In the genomic region with DNA sequence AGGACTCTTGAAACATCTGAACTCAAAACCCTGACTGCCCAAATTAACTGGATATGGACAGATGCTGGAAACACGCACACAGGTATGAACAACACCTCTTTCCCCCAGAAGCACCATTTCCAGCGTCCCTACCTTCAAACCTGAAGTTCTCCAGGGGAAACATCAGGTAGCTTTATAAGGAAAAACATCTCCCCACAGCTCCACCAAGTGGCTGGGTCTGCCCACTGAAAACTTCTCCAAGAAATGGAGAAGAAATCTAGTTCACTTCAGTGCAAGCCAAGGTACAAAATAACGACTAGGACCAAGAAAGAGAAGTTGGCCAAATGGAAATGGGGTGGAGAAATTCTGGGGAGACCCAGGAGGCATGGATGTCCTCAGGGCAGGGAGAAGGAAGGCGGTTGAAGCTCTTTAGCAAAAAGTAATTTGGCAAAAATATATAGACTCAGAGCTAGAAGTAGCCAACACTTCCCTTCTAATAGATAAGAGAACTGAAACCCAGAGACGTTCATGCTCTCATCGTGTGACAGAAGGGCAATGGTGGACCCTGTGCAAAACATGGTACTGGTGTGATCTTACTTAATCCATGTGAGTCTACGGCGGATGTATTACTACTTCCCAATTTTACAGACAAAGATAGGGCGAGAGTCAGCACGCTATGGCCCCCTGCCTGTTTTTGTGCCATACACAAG, we compare ENCODE assay signal across 1 cellular context.
TF ChIP-seq lines count a peak whose summit lies in the region.

No MANE protein-coding gene starts in this region.

TF ChIP-seq in HEK293, 187 proteins besides CTCF, POLR2A, EP300 and RAD21 (continued from another document):
- TF ChIP-seq, protein P1, sequence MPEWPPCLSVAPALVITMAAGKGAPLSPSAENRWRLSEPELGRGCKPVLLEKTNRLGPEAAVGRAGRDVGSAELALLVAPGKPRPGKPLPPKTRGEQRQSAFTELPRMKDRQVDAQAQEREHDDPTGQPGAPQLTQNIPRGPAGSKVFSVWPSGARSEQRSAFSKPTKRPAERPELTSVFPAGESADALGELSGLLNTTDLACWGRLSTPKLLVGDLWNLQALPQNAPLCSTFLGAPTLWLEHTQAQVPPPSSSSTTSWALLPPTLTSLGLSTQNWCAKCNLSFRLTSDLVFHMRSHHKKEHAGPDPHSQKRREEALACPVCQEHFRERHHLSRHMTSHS (tag by site-specific recombination; IDR thresholded peaks at IDR 0.05): no peak
- TF ChIP-seq, protein P2, sequence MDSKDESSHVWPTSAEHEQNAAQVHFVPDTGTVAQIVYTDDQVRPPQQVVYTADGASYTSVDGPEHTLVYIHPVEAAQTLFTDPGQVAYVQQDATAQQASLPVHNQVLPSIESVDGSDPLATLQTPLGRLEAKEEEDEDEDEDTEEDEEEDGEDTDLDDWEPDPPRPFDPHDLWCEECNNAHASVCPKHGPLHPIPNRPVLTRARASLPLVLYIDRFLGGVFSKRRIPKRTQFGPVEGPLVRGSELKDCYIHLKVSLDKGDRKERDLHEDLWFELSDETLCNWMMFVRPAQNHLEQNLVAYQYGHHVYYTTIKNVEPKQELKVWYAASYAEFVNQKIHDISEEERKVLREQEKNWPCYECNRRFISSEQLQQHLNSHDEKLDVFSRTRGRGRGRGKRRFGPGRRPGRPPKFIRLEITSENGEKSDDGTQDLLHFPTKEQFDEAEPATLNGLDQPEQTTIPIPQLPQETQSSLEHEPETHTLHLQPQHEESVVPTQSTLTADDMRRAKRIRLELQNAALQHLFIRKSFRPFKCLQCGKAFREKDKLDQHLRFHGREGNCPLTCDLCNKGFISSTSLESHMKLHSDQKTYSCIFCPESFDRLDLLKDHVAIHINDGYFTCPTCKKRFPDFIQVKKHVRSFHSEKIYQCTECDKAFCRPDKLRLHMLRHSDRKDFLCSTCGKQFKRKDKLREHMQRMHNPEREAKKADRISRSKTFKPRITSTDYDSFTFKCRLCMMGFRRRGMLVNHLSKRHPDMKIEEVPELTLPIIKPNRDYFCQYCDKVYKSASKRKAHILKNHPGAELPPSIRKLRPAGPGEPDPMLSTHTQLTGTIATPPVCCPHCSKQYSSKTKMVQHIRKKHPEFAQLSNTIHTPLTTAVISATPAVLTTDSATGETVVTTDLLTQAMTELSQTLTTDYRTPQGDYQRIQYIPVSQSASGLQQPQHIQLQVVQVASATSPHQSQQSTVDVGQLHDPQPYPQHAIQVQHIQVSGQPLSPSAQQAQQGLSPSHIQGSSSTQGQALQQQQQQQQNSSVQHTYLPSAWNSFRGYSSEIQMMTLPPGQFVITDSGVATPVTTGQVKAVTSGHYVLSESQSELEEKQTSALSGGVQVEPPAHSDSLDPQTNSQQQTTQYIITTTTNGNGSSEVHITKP (tag by site-specific recombination; IDR thresholded peaks at IDR 0.05): peak; percentile 13; the same call in 1 of the 2 replicates
